ENCODE assay signal across 24 cellular contexts in the genomic region with DNA sequence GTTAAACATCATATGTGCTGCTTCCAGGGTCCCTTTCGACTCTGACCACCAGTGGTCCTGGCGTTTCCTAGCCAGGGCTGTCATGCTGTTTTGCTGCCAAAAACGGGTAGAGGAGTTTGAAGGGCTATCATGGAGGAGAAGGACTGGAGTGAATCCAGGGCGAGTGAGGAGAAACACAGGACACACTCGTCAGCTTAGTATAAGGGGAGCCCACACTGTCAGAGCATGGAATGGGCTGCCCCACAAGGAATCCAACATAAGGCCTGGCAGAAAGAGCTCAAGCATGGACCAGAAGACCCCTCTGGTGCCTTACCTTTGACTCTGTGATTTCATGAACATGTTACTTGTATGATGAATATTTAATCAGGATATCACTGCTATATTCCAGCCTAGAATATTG.
"Had no signal": no experiment of that assay in that cellular context is flagged by ENCODE, and none has a peak within 500 bp of the region (broad histone marks: within the 10 kb centered on the region; RNA-seq: fewer than 3 reads in every experiment).

No MANE protein-coding gene starts in this region.

- H3K36me3 ChIP-seq: colonic mucosa, esophagus muscularis mucosa, esophagus squamous epithelium, gastrocnemius medialis, gastroesophageal sphincter, heart left ventricle, heart right ventricle had no signal

- H3K27ac Mint-ChIP-seq: dendritic cell treated with granulocyte-macrophage colony-stimulating factor and Interleukin-4, amounts not matched to agents 40 ng/mL and 50 ng/mL, for 4 days; effector memory CD8-positive, alpha-beta T cell had no signal

- DNase-seq: colonic mucosa; cortex of kidney; dermis blood vessel endothelial cell; dorsolateral prefrontal cortex; effector CD4-positive, alpha-beta T cell; effector CD8-positive, alpha-beta T cell; effector memory CD4-positive, alpha-beta T cell; effector memory CD8-positive, alpha-beta T cell; erythroblast; esophagus squamous epithelium; foreskin fibroblast; foreskin keratinocyte; foreskin melanocyte; gastrocnemius medialis; glutamatergic neuron; head of caudate nucleus; heart left ventricle; heart right ventricle had no signal

- H3K9me3 ChIP-seq: colonic mucosa, gastrocnemius medialis had no signal

- H3K4me1 ChIP-seq: colonic mucosa, foreskin keratinocyte had no signal

- H3K79me2 ChIP-seq: hepatocyte had no signal

- H3K4me3 Mint-ChIP-seq: dendritic cell treated with granulocyte-macrophage colony-stimulating factor and Interleukin-4, amounts not matched to agents 40 ng/mL and 50 ng/mL, for 4 days; effector memory CD8-positive, alpha-beta T cell had no signal

- H3K27me3 Mint-ChIP-seq: dendritic cell treated with granulocyte-macrophage colony-stimulating factor and Interleukin-4, amounts not matched to agents 40 ng/mL and 50 ng/mL, for 4 days; effector memory CD8-positive, alpha-beta T cell had no signal

- H3K4me2 ChIP-seq: hepatocyte had no signal

- H3K27ac ChIP-seq: colonic mucosa, coronary artery, dorsolateral prefrontal cortex, epithelial cell of prostate, esophagus muscularis mucosa, esophagus squamous epithelium, foreskin keratinocyte, gastroesophageal sphincter, heart left ventricle, heart right ventricle, hepatocyte had no signal

- H2AFZ ChIP-seq: hepatocyte had no signal

- H3K4me3 ChIP-seq: colonic mucosa, coronary artery, dorsolateral prefrontal cortex, esophagus muscularis mucosa, esophagus squamous epithelium, gastrocnemius medialis, gastroesophageal sphincter, heart left ventricle, heart right ventricle, hepatocyte had no signal

- H3K27me3 ChIP-seq: colonic mucosa, dorsolateral prefrontal cortex, esophagus muscularis mucosa, esophagus squamous epithelium, foreskin keratinocyte, gastrocnemius medialis, gastroesophageal sphincter, heart left ventricle, heart right ventricle, hepatocyte had no signal
